18 cellular contexts compared by ENCODE assay signal in genomic region chr2:108574332-108574731, GRCh38. TPM values are rescaled to one million over a fixed set of nuclear protein-coding genes. Genes with fewer than 3 reads are reported as not detected.
DNase-seq lines count a peak whose midpoint lies in the region; ATAC-seq, FAIRE-seq and TF ChIP-seq lines count a peak whose summit lies in the region.
"Had no signal": no experiment of that assay in that cellular context is flagged by ENCODE, and none has a peak within 500 bp of the region (broad histone marks: within the 10 kb centered on the region; RNA-seq: fewer than 3 reads in every experiment).

No MANE protein-coding gene starts in this region.

- H3K36me3 ChIP-seq in K562 (ENCODE audit: control insufficient read depth, insufficient read depth, low read length), result no peaks in the 10 kb centered on the region; the same call in 2 of the 3 replicates
- H3K36me3 ChIP-seq in vagina, result no peaks in the 10 kb centered on the region
- H3K36me3 ChIP-seq: HAP-1 had no signal

- no peak for TF ChIP-seq RAD21 in K562 (CRISPR knock-in tag; conservative IDR thresholded peaks at IDR 0.05 in 1 of 2, IDR thresholded peaks at IDR 0.05 in 1 of 2)

- no peak overlapping the region for H3K4me2 ChIP-seq in K562 (ENCODE audit: insufficient read depth, low read length)
- H3K4me2 ChIP-seq: PC-9 had no signal

- H2AFZ ChIP-seq in K562 (ENCODE audit: low read depth, low read length), result no peak overlapping the region
- H2AFZ ChIP-seq: PC-9 had no signal

- no peaks in the 10 kb centered on the region for H3K36me3 Mint-ChIP-seq in activated CD4-positive, alpha-beta T cell treated with anti-CD3 and anti-CD28 coated beads, Interleukin-2, amount 10 ng/mL, durations not matched to agents 24 days and 14 days (ENCODE audit: low read depth)
- H3K36me3 Mint-ChIP-seq in nephron (ENCODE audit: low read depth), result no peaks in the 10 kb centered on the region
- no peaks in the 10 kb centered on the region for H3K36me3 Mint-ChIP-seq in activated CD8-positive, alpha-beta memory T cell treated with anti-CD3 and anti-CD28 coated beads, Interleukin-2, amount 10 ng/mL, durations not matched to agents 7 days and 5 days
- H3K36me3 Mint-ChIP-seq: CD4-positive, alpha-beta memory T cell had no signal

- in situ Hi-C loops in K562 (cut with MboI), result no loop called here

- TF ChIP-seq POLR2A in K562 (conservative IDR thresholded peaks at IDR 0.05), result no peak
- no peak for TF ChIP-seq POLR2A in vagina (IDR thresholded peaks at IDR 0.05)

- POLR2A ChIA-PET in K562 (lab: Yijun Ruan, JAX), result interaction anchor here (0.9 to 1.6 kb wide), 3 partner anchors 9 to 39 kb away, joined by 3 to 7 read pairs (median 5); no protein-coding TSS in a partner anchor

- DNase-seq in activated CD4-positive, alpha-beta T cell treated with anti-CD3 and anti-CD28 coated beads, Interleukin-2, amount 10 ng/mL, durations not matched to agents 24 days and 14 days, result no peak
- no peak for DNase-seq in activated CD4-positive, alpha-beta T cell treated with anti-CD3 and anti-CD28 coated beads for 1 hour
- DNase-seq in K562 (ENCODE audit: extremely low read depth in 1 of 4, low spot score in 3 of 4), result no peak
- DNase-seq in vagina (ENCODE audit: extremely low spot score in 2 of 2), result no peak
- DNase-seq in activated CD8-positive, alpha-beta memory T cell treated with anti-CD3 and anti-CD28 coated beads, Interleukin-2, amount 10 ng/mL, durations not matched to agents 7 days and 5 days, result no peak
- no peak for DNase-seq in LoVo (ENCODE audit: low spot score)
- DNase-seq: 8988T; Calu3; CD4-positive, alpha-beta memory T cell; DMS53; NCI-H1105 treated with DMSO at 0.1 percent for 48 hours; NCI-H1694 treated with DMSO at 0.1 percent for 48 hours; NCI-H446; PC-9 had no signal

- no peak for TF ChIP-seq EP300 in K562 (IDR thresholded peaks at IDR 0.05; ENCODE audit: low read length)

- peaks cover 73% of the 10 kb centered on the region for H3K79me2 ChIP-seq in K562 (ENCODE audit: control insufficient read depth, insufficient read depth, low read length)

- CTCF ChIA-PET in K562 (lab: Yijun Ruan, JAX; ENCODE audit: low intra/inter-chr PET ratio), result no interaction called here
- CTCF ChIA-PET in activated CD8-positive, alpha-beta memory T cell treated with anti-CD3 and anti-CD28 coated beads, Interleukin-2, amount 10 ng/mL, durations not matched to agents 7 days and 5 days (lab: Charles Lee), result interaction anchor here (0.7 to 2.2 kb wide), 3 partner anchors 10 to 37 kb away, joined by 3 to 14 read pairs (median 4); no protein-coding TSS in a partner anchor

- H3K9me3 Mint-ChIP-seq in activated CD4-positive, alpha-beta T cell treated with anti-CD3 and anti-CD28 coated beads, Interleukin-2, amount 10 ng/mL, durations not matched to agents 24 days and 14 days, result no peaks in the 10 kb centered on the region
- no peaks in the 10 kb centered on the region for H3K9me3 Mint-ChIP-seq in nephron
- no peaks in the 10 kb centered on the region for H3K9me3 Mint-ChIP-seq in activated CD8-positive, alpha-beta memory T cell treated with anti-CD3 and anti-CD28 coated beads, Interleukin-2, amount 10 ng/mL, durations not matched to agents 7 days and 5 days (ENCODE audit: low read depth)
- H3K9me3 Mint-ChIP-seq: CD4-positive, alpha-beta memory T cell; IgD-negative memory B cell had no signal

- no peaks in the 10 kb centered on the region for H3K9me3 ChIP-seq in K562 (replicated peaks; ENCODE audit: control insufficient read depth, insufficient read depth, low read depth, low read length)
- H3K9me3 ChIP-seq in vagina, result no peaks in the 10 kb centered on the region
- H3K9me3 ChIP-seq: HAP-1 had no signal

- peak overlapping the region; percentile 26 for H3K27ac Mint-ChIP-seq in activated CD4-positive, alpha-beta T cell treated with anti-CD3 and anti-CD28 coated beads, Interleukin-2, amount 10 ng/mL, durations not matched to agents 24 days and 14 days
- peak overlapping the region; percentile 67 to 91 (median 84) for H3K27ac Mint-ChIP-seq in nephron
- H3K27ac Mint-ChIP-seq in activated CD8-positive, alpha-beta memory T cell treated with anti-CD3 and anti-CD28 coated beads, Interleukin-2, amount 10 ng/mL, durations not matched to agents 7 days and 5 days, result no peak overlapping the region

- no peaks in the 10 kb centered on the region; the same call in 1 of the 2 replicates for H4K20me1 ChIP-seq in K562 (replicated peaks; ENCODE audit: control insufficient read depth, insufficient read depth, low read length)

- H3K4me3 ChIP-seq in K562, result no peak overlapping the region
- H3K4me3 ChIP-seq in vagina, result no peak overlapping the region
- H3K4me3 ChIP-seq: HAP-1, PC-9 had no signal

- no peak overlapping the region for H3K4me3 Mint-ChIP-seq in activated CD4-positive, alpha-beta T cell treated with anti-CD3 and anti-CD28 coated beads, Interleukin-2, amount 10 ng/mL, durations not matched to agents 24 days and 14 days
- no peak overlapping the region for H3K4me3 Mint-ChIP-seq in nephron
- H3K4me3 Mint-ChIP-seq in activated CD8-positive, alpha-beta memory T cell treated with anti-CD3 and anti-CD28 coated beads, Interleukin-2, amount 10 ng/mL, durations not matched to agents 7 days and 5 days, result no peak overlapping the region
- H3K4me3 Mint-ChIP-seq: CD4-positive, alpha-beta memory T cell had no signal

- WGBS in K562 (ENCODE audit: insufficient coverage, low coverage, missing lambda C conversion rate), result 42% methylated on average over 2 of the region's 2 CpGs

- H3K27me3 ChIP-seq in K562 (ENCODE audit: control insufficient read depth in 2 of 2, insufficient read depth in 2 of 2, low read length in 2 of 2), result no peaks in the 10 kb centered on the region
- no peaks in the 10 kb centered on the region for H3K27me3 ChIP-seq in vagina

- ATAC-seq in K562 (no peak; the same call in 2 of the 3 replicates), GM21529 (IDR thresholded peaks at IDR 0.05; ENCODE audit: unreplicated experiment) (no peak)
- ATAC-seq in activated CD8-positive, alpha-beta memory T cell treated with anti-CD3 and anti-CD28 coated beads, Interleukin-2, amount 10 ng/mL, durations not matched to agents 7 days and 5 days, result no peak

- intact Hi-C loops in activated CD4-positive, alpha-beta T cell treated with anti-CD3 and anti-CD28 coated beads, Interleukin-2, amount 10 ng/mL, durations not matched to agents 24 days and 14 days (cut with micrococcal nuclease), result no loop called here
- intact Hi-C loops in K562 (cut with micrococcal nuclease) (no loop called here), vagina (cut with DNase I) (no loop called here)

- no peak overlapping the region for H3K27ac ChIP-seq in K562 (ENCODE audit: extremely low read depth, low read depth, low read length)
- peak overlapping the region; percentile 42 for H3K27ac ChIP-seq in vagina
- H3K27ac ChIP-seq: PC-9 had no signal

- H3K4me1 ChIP-seq in K562 (replicated peaks in 1 of 2; ENCODE audit: control insufficient read depth in 2 of 2, insufficient read depth in 2 of 2, low read length in 2 of 2), result peaks cover 5 to 11% of the 10 kb centered on the region in 2 experiments; a peak in 3 of 5 replicates
- peaks cover 37% of the 10 kb centered on the region for H3K4me1 ChIP-seq in vagina

- FAIRE-seq in K562 (lab: Jason Lieb, UNC), result no peak

- H3K9me1 ChIP-seq in K562 (ENCODE audit: control insufficient read depth, insufficient read depth, low read length), result peaks cover 2% of the 10 kb centered on the region

- H3K27me3 Mint-ChIP-seq in activated CD4-positive, alpha-beta T cell treated with anti-CD3 and anti-CD28 coated beads, Interleukin-2, amount 10 ng/mL, durations not matched to agents 24 days and 14 days, result no peaks in the 10 kb centered on the region
- no peaks in the 10 kb centered on the region for H3K27me3 Mint-ChIP-seq in nephron (ENCODE audit: low read depth)
- no peaks in the 10 kb centered on the region for H3K27me3 Mint-ChIP-seq in activated CD8-positive, alpha-beta memory T cell treated with anti-CD3 and anti-CD28 coated beads, Interleukin-2, amount 10 ng/mL, durations not matched to agents 7 days and 5 days
- H3K27me3 Mint-ChIP-seq: CD4-positive, alpha-beta memory T cell; IgD-negative memory B cell had no signal

- BruUV-seq in K562 (replicated peaks; lab: Mats Ljungman, UMichigan), result no TSS peak

- peaks cover 17% of the 10 kb centered on the region for H3K4me1 Mint-ChIP-seq in activated CD4-positive, alpha-beta T cell treated with anti-CD3 and anti-CD28 coated beads, Interleukin-2, amount 10 ng/mL, durations not matched to agents 24 days and 14 days
- H3K4me1 Mint-ChIP-seq in nephron, result peaks cover 64% of the 10 kb centered on the region
- H3K4me1 Mint-ChIP-seq in activated CD8-positive, alpha-beta memory T cell treated with anti-CD3 and anti-CD28 coated beads, Interleukin-2, amount 10 ng/mL, durations not matched to agents 7 days and 5 days, result peaks cover 9% of the 10 kb centered on the region

- no peak overlapping the region for H3K9ac ChIP-seq in K562 (ENCODE audit: insufficient read depth in 1 of 2, low read depth in 2 of 2, low read length in 2 of 2)

- no peak for TF ChIP-seq CTCF in K562 (IDR thresholded peaks at IDR 0.05 in 2 of 3, conservative IDR thresholded peaks at IDR 0.05 in 1 of 3; ENCODE audit: insufficient read depth in 2 of 3, low read depth in 1 of 3, low read length in 3 of 3)
- no peak for TF ChIP-seq CTCF in nephron (IDR thresholded peaks at IDR 0.05; ENCODE audit: unreplicated experiment in 3 of 3)
- no peak for TF ChIP-seq CTCF in vagina (IDR thresholded peaks at IDR 0.05)

RNA-seq across cellular contexts. Expression of gene LIMS1, which starts 40.1 kb away (rescaled TPM):
- 63.1 and 66.0 TPM in 2 replicates for total RNA-seq in activated CD4-positive, alpha-beta T cell treated with anti-CD3 and anti-CD28 coated beads, Interleukin-2, amount 10 ng/mL, durations not matched to agents 24 days and 14 days
- total RNA-seq in K562 (2011; cell fraction: chromatin; rRNA removed; ENCODE audit: low replicate concordance), result 55.2 and 62.7 TPM in 2 replicates
- total RNA-seq in K562 (2011; cell fraction: nucleolus; rRNA removed), result 33.2 and 44.6 TPM in 2 replicates
- 63.0 and 105 TPM in 2 replicates for total RNA-seq in K562 (2011; cell fraction: nucleoplasm; rRNA removed)
- total RNA-seq in K562 (2014; rRNA removed), result 104 and 112 TPM in 2 replicates
- 77.7 and 84.8 TPM in 2 replicates for total RNA-seq in K562 (2014; rRNA removed; fragmentation: Illumina TruSeq; extraction: Trizol)
- total RNA-seq in K562 (2015; rRNA removed; fragmentation: Illumina TruSeq; extraction: Trizol), result 53.2 and 57.7 TPM in 2 replicates
- total RNA-seq in K562 (2021), result 86.8 and 101 TPM in 2 replicates
- polyA plus RNA-seq in K562 (2011; rRNA removed), result 94.6 and 134 TPM in 2 replicates
- polyA plus RNA-seq in K562 (2011; cell fraction: cytosol; rRNA removed), result 104 and 114 TPM in 2 replicates
- 21.4 and 26.6 TPM in 2 replicates for polyA plus RNA-seq in K562 (2011; cell fraction: nucleus; rRNA removed)
- 76.8 and 98.5 TPM in 2 replicates for polyA plus RNA-seq in K562 (2012)
- polyA plus RNA-seq in K562 (2014; fragmentation: Illumina TruSeq; extraction: Trizol), result 87.3 and 98.5 TPM in 2 replicates
- polyA plus RNA-seq in K562 (2014; fragmentation: Nextera tagmentation; extraction: Ambion mirVana), result 10 to 100 TPM; 52.8 to 81.0 TPM
- 59.6 and 66.6 TPM in 2 replicates for polyA plus RNA-seq in K562 (2014; rRNA removed)
- polyA minus RNA-seq in K562 (2011; rRNA and poly(A)+ RNA removed), result 181 and 244 TPM in 2 replicates
- polyA minus RNA-seq in K562 (2011; cell fraction: cytosol; rRNA and poly(A)+ RNA removed), result 71.3 and 74.7 TPM in 2 replicates
- polyA minus RNA-seq in K562 (2011; cell fraction: nucleus; rRNA and poly(A)+ RNA removed), result 20.7 and 31.4 TPM in 2 replicates
- total RNA-seq in vagina, result 66.0 TPM
- total RNA-seq in activated CD8-positive, alpha-beta memory T cell treated with anti-CD3 and anti-CD28 coated beads, Interleukin-2, amount 10 ng/mL, durations not matched to agents 7 days and 5 days, result 10 to 100 TPM; 57.2 to 58.2 TPM
